In the genomic region with DNA sequence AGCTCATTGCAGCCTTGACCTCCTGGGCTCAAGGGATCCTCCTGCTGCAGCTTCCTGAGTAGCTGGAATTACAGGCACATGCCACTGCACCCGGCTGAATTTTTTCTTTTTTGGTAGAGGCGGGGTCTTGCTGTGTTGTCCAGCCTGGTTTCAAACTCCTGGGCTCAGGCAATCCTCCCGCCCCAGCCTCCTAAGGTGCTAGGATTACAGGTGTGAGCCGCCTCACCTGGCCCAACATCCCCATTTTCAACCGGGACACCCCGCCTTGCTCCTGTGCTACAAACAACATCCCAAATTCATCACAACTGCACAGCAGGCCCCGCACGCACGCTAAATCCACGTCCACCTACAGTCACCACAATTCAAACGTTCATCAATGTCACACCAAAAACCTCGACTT, we compare ENCODE assay signal across 11 cellular contexts.
DNase-seq lines count a peak whose midpoint lies in the region; ATAC-seq lines count a peak whose summit lies in the region.
"Had no signal": no experiment of that assay in that cellular context is flagged by ENCODE, and none has a peak within 500 bp of the region (broad histone marks: within the 10 kb centered on the region; RNA-seq: fewer than 3 reads in every experiment).

No MANE protein-coding gene starts in this region.

- H3K4me3 Mint-ChIP-seq in activated T-cell treated with anti-CD3 and anti-CD28 coated beads, Interleukin-2, amount 50 U/mL, for 24 hours, result no peak overlapping the region
- no peak overlapping the region for H3K4me3 Mint-ChIP-seq in activated T-helper 17 cell treated with anti-CD3 and anti-CD28 coated beads, Interleukin-2, amount 50 U/mL, for 72 hours
- H3K4me3 Mint-ChIP-seq in activated naive CD4-positive, alpha-beta T cell treated with anti-CD3 and anti-CD28 coated beads, Interleukin-2, amount 10 ng/mL, durations not matched to agents 7 days and 5 days, result no peak overlapping the region
- H3K4me3 Mint-ChIP-seq in T-helper 2 cell treated with Interferon-gamma antibody and Interleukin-4, amounts not matched to agents 5 μg/mL and 100 μg/mL, for 36 hours, result no peak overlapping the region
- H3K4me3 Mint-ChIP-seq: CD8-positive, alpha-beta memory T cell had no signal

- H3K27ac Mint-ChIP-seq in activated T-cell treated with anti-CD3 and anti-CD28 coated beads, Interleukin-2, amount 50 U/mL, for 24 hours, result peak overlapping the region; percentile 4
- peak overlapping the region; percentile 43 for H3K27ac Mint-ChIP-seq in activated T-helper 17 cell treated with anti-CD3 and anti-CD28 coated beads, Interleukin-2, amount 50 U/mL, for 72 hours
- H3K27ac Mint-ChIP-seq in activated naive CD4-positive, alpha-beta T cell treated with anti-CD3 and anti-CD28 coated beads, Interleukin-2, amount 10 ng/mL, durations not matched to agents 7 days and 5 days, result no peak overlapping the region
- no peak overlapping the region for H3K27ac Mint-ChIP-seq in T-helper 2 cell treated with Interferon-gamma antibody and Interleukin-4, amounts not matched to agents 5 μg/mL and 100 μg/mL, for 36 hours

- DNase-seq in activated T-cell treated with anti-CD3 and anti-CD28 coated beads, Interleukin-2, amount 50 U/mL, for 24 hours, result no peak
- no peak for DNase-seq in activated T-cell treated with anti-CD3 and anti-CD28 coated beads, Interleukin-2, amount 50 U/mL, for 1 hour
- DNase-seq in mesenteric fat pad (ENCODE audit: low spot score) (peak; percentile 24), sciatic nerve (ENCODE audit: low spot score) (peak; percentile 47), superior temporal gyrus (ENCODE audit: extremely low spot score) (no peak)
- DNase-seq in activated naive CD4-positive, alpha-beta T cell treated with anti-CD3 and anti-CD28 coated beads, Interleukin-2, amount 10 ng/mL, durations not matched to agents 7 days and 5 days, result no peak
- no peak for DNase-seq in T-helper 2 cell treated with Interferon-gamma antibody and Interleukin-4, amounts not matched to agents 5 μg/mL and 100 μg/mL, for 36 hours (ENCODE audit: low spot score)
- DNase-seq: Caco-2; CD8-positive, alpha-beta memory T cell; GM23248 had no signal

- no peaks in the 10 kb centered on the region for H3K27me3 Mint-ChIP-seq in activated T-cell treated with anti-CD3 and anti-CD28 coated beads, Interleukin-2, amount 50 U/mL, for 24 hours
- H3K27me3 Mint-ChIP-seq in activated T-helper 17 cell treated with anti-CD3 and anti-CD28 coated beads, Interleukin-2, amount 50 U/mL, for 72 hours, result no peaks in the 10 kb centered on the region
- H3K27me3 Mint-ChIP-seq in activated naive CD4-positive, alpha-beta T cell treated with anti-CD3 and anti-CD28 coated beads, Interleukin-2, amount 10 ng/mL, durations not matched to agents 7 days and 5 days, result no peaks in the 10 kb centered on the region
- H3K27me3 Mint-ChIP-seq in T-helper 2 cell treated with Interferon-gamma antibody and Interleukin-4, amounts not matched to agents 5 μg/mL and 100 μg/mL, for 36 hours (ENCODE audit: low read depth), result no peaks in the 10 kb centered on the region
- H3K27me3 Mint-ChIP-seq: CD8-positive, alpha-beta memory T cell had no signal

- H3K9me3 Mint-ChIP-seq in activated T-cell treated with anti-CD3 and anti-CD28 coated beads, Interleukin-2, amount 50 U/mL, for 24 hours, result no peaks in the 10 kb centered on the region
- H3K9me3 Mint-ChIP-seq in activated T-helper 17 cell treated with anti-CD3 and anti-CD28 coated beads, Interleukin-2, amount 50 U/mL, for 72 hours, result no peaks in the 10 kb centered on the region
- H3K9me3 Mint-ChIP-seq in activated naive CD4-positive, alpha-beta T cell treated with anti-CD3 and anti-CD28 coated beads, Interleukin-2, amount 10 ng/mL, durations not matched to agents 7 days and 5 days, result no peaks in the 10 kb centered on the region
- no peaks in the 10 kb centered on the region for H3K9me3 Mint-ChIP-seq in T-helper 2 cell treated with Interferon-gamma antibody and Interleukin-4, amounts not matched to agents 5 μg/mL and 100 μg/mL, for 36 hours
- H3K9me3 Mint-ChIP-seq: CD8-positive, alpha-beta memory T cell had no signal

- ATAC-seq in activated T-helper 17 cell treated with anti-CD3 and anti-CD28 coated beads, Interleukin-2, amount 50 U/mL, for 72 hours (replicated peaks), result no peak
- ATAC-seq in sciatic nerve, result no peak

- CTCF ChIA-PET in activated naive CD4-positive, alpha-beta T cell treated with anti-CD3 and anti-CD28 coated beads, Interleukin-2, amount 10 ng/mL, durations not matched to agents 7 days and 5 days (lab: Charles Lee), result interaction anchor here (1.1 kb wide), 1 partner anchor 25 kb away, joined by 3 read pairs; no protein-coding TSS in a partner anchor

- intact Hi-C loops in sciatic nerve (cut with DNase I), result no loop called here

- H3K4me1 Mint-ChIP-seq in activated T-cell treated with anti-CD3 and anti-CD28 coated beads, Interleukin-2, amount 50 U/mL, for 24 hours (ENCODE audit: low read depth), result no peaks in the 10 kb centered on the region
- no peaks in the 10 kb centered on the region for H3K4me1 Mint-ChIP-seq in activated T-helper 17 cell treated with anti-CD3 and anti-CD28 coated beads, Interleukin-2, amount 50 U/mL, for 72 hours
- no peaks in the 10 kb centered on the region for H3K4me1 Mint-ChIP-seq in activated naive CD4-positive, alpha-beta T cell treated with anti-CD3 and anti-CD28 coated beads, Interleukin-2, amount 10 ng/mL, durations not matched to agents 7 days and 5 days
- no peaks in the 10 kb centered on the region for H3K4me1 Mint-ChIP-seq in T-helper 2 cell treated with Interferon-gamma antibody and Interleukin-4, amounts not matched to agents 5 μg/mL and 100 μg/mL, for 36 hours (ENCODE audit: low read depth)
- H3K4me1 Mint-ChIP-seq: CD8-positive, alpha-beta memory T cell had no signal

- peaks cover 48% of the 10 kb centered on the region for H3K36me3 Mint-ChIP-seq in activated T-cell treated with anti-CD3 and anti-CD28 coated beads, Interleukin-2, amount 50 U/mL, for 24 hours (ENCODE audit: low read depth)
- H3K36me3 Mint-ChIP-seq in activated T-helper 17 cell treated with anti-CD3 and anti-CD28 coated beads, Interleukin-2, amount 50 U/mL, for 72 hours (ENCODE audit: low read depth), result peaks cover 45% of the 10 kb centered on the region
- peaks cover 3% of the 10 kb centered on the region for H3K36me3 Mint-ChIP-seq in activated naive CD4-positive, alpha-beta T cell treated with anti-CD3 and anti-CD28 coated beads, Interleukin-2, amount 10 ng/mL, durations not matched to agents 7 days and 5 days
- H3K36me3 Mint-ChIP-seq in T-helper 2 cell treated with Interferon-gamma antibody and Interleukin-4, amounts not matched to agents 5 μg/mL and 100 μg/mL, for 36 hours (ENCODE audit: low read depth), result peaks cover 11% of the 10 kb centered on the region

Comparison
In these comparisons a context has a peak if more than half of its experiments do, and no peak if none do; other contexts are left out.
1. DNase-seq: peak in mesenteric fat pad (single experiment) and sciatic nerve (single experiment); none in activated T-cell treated with anti-CD3 and anti-CD28 coated beads, Interleukin-2, amount 50 U/mL, for 24 hours (single experiment), activated T-cell treated with anti-CD3 and anti-CD28 coated beads, Interleukin-2, amount 50 U/mL, for 1 hour (single experiment), activated naive CD4-positive, alpha-beta T cell treated with anti-CD3 and anti-CD28 coated beads, Interleukin-2, amount 10 ng/mL, durations not matched to agents 7 days and 5 days (single experiment), superior temporal gyrus (single experiment) and T-helper 2 cell treated with Interferon-gamma antibody and Interleukin-4, amounts not matched to agents 5 μg/mL and 100 μg/mL, for 36 hours (single experiment).
2. H3K27ac Mint-ChIP-seq: peak in activated T-cell treated with anti-CD3 and anti-CD28 coated beads, Interleukin-2, amount 50 U/mL, for 24 hours (single experiment) and activated T-helper 17 cell treated with anti-CD3 and anti-CD28 coated beads, Interleukin-2, amount 50 U/mL, for 72 hours (single experiment); none in activated naive CD4-positive, alpha-beta T cell treated with anti-CD3 and anti-CD28 coated beads, Interleukin-2, amount 10 ng/mL, durations not matched to agents 7 days and 5 days (single experiment) and T-helper 2 cell treated with Interferon-gamma antibody and Interleukin-4, amounts not matched to agents 5 μg/mL and 100 μg/mL, for 36 hours (single experiment).